In genomic region chr11:78685156-78685555, GRCh38 we compare ENCODE assay signal across 22 cellular contexts.
"Had no signal": no experiment of that assay in that cellular context is flagged by ENCODE, and none has a peak within 500 bp of the region (broad histone marks: within the 10 kb centered on the region; RNA-seq: fewer than 3 reads in every experiment).

No MANE protein-coding gene starts in this region.

- H3K27ac Mint-ChIP-seq: dendritic cell treated with granulocyte-macrophage colony-stimulating factor and Interleukin-4, amounts not matched to agents 40 ng/mL and 50 ng/mL, for 4 days; effector memory CD8-positive, alpha-beta T cell; endodermal cell; mesothelial cell of epicardium; naive B cell had no signal

- H3K9me3 Mint-ChIP-seq: dendritic cell treated with granulocyte-macrophage colony-stimulating factor and Interleukin-4, amounts not matched to agents 40 ng/mL and 50 ng/mL, for 4 days; endodermal cell; mesothelial cell of epicardium had no signal

- ATAC-seq: effector memory CD8-positive, alpha-beta T cell; esophagus mucosa; foreskin keratinocyte; gastroesophageal sphincter; heart right ventricle; left cardiac atrium; left lung; left ventricle myocardium superior; lower lobe of right lung; mucosa of descending colon; naive thymus-derived CD8-positive, alpha-beta T cell had no signal

- H3K9me3 ChIP-seq: colonic mucosa, gastroesophageal sphincter, heart right ventricle, left lung, lower lobe of right lung, mucosa of descending colon had no signal

- H3K4me3 ChIP-seq: colonic mucosa, gastroesophageal sphincter, heart right ventricle, left lung, lower lobe of right lung, mucosa of descending colon had no signal

- H3K36me3 ChIP-seq: colonic mucosa, gastroesophageal sphincter, heart right ventricle, left lung, lower lobe of right lung had no signal

- H3K4me3 Mint-ChIP-seq: dendritic cell treated with granulocyte-macrophage colony-stimulating factor and Interleukin-4, amounts not matched to agents 40 ng/mL and 50 ng/mL, for 4 days; effector memory CD8-positive, alpha-beta T cell; endodermal cell; mesothelial cell of epicardium; naive B cell; naive thymus-derived CD8-positive, alpha-beta T cell had no signal

- DNase-seq: colonic mucosa; cortex of kidney; effector CD8-positive, alpha-beta T cell; effector memory CD8-positive, alpha-beta T cell; endodermal cell; erythroblast; foreskin keratinocyte; head of caudate nucleus; heart right ventricle; hippocampal formation; left cardiac atrium; left lung; left ventricle myocardium superior; lower lobe of right lung; mucosa of descending colon; naive B cell; naive thymus-derived CD8-positive, alpha-beta T cell had no signal

- H3K4me1 Mint-ChIP-seq: naive B cell had no signal

- H3K27ac ChIP-seq: colonic mucosa, epithelial cell of prostate, foreskin keratinocyte, gastroesophageal sphincter, heart right ventricle, left lung, lower lobe of right lung had no signal

- H3K4me1 ChIP-seq: colonic mucosa, foreskin keratinocyte, gastroesophageal sphincter, heart right ventricle, left lung, lower lobe of right lung had no signal

- H3K27me3 ChIP-seq: colonic mucosa, foreskin keratinocyte, gastroesophageal sphincter, heart right ventricle, left lung had no signal
